Comparison of ENCODE assay signal across 1 cellular context in genomic region chr13:51245583-51245982, GRCh38.
TF ChIP-seq lines count a peak whose summit lies in the region.

No MANE protein-coding gene starts in this region.

TF ChIP-seq in H1, 55 proteins besides CTCF, POLR2A, EP300 and RAD21 (continued from another document):
- TF ChIP-seq ATF2 (IDR thresholded peaks at IDR 0.05; ENCODE audit: low read length) (no peak), E2F6 (IDR thresholded peaks at IDR 0.05) (no peak), TBP (IDR thresholded peaks at IDR 0.05; ENCODE audit: low read depth, low read length) (no peak), KDM4A (IDR thresholded peaks at IDR 0.05; ENCODE audit: low read depth, low read length, severe bottlenecking) (no peak), SIN3A (conservative IDR thresholded peaks at IDR 0.05 in 1 of 2, IDR thresholded peaks at IDR 0.05 in 1 of 2; ENCODE audit: low read depth in 1 of 2, low read length in 2 of 2) (no peak), CHD1 (IDR thresholded peaks at IDR 0.05; ENCODE audit: low read depth, low read length) (no peak)
